In the genomic region with DNA sequence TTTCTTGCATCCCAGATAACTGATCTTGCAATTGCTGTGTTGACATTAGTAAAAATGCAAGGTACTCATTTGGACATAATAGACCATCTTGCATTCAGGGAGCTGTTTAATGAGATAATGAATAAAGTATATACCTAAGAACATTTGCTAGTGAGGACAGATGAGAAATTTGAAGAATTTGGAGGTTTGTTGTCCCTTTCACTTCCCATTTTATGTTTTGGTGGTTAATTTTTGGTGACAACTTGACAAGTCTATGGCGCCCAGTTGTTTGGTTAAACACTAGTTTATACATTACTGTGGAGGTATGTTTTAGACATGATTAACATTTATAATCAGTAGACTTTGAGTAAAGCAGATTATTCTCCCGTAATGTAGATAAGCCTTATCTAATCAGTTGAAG, we compare ENCODE assay signal across 21 cellular contexts.
DNase-seq lines count a peak whose midpoint lies in the region; ATAC-seq and TF ChIP-seq lines count a peak whose summit lies in the region.
"Had no signal": no experiment of that assay in that cellular context is flagged by ENCODE, and none has a peak within 500 bp of the region (broad histone marks: within the 10 kb centered on the region; RNA-seq: fewer than 3 reads in every experiment).

No MANE protein-coding gene starts in this region.

- H3K4me3 ChIP-seq in GM12865 (ENCODE audit: low read depth, low read length) = no peak overlapping the region
- H3K4me3 ChIP-seq: SJCRH30 had no signal

- H3K4me3 Mint-ChIP-seq in activated CD4-positive, alpha-beta memory T cell treated with anti-CD3 and anti-CD28 coated beads for 36 hours = no peak overlapping the region
- H3K4me3 Mint-ChIP-seq: CD8-positive, alpha-beta memory T cell had no signal

- CTCF ChIA-PET in activated CD4-positive, alpha-beta memory T cell treated with anti-CD3 and anti-CD28 coated beads for 36 hours (lab: Charles Lee) = interaction anchor here (0.5 kb wide), 1 partner anchor 542 kb away, joined by 3 read pairs; no protein-coding TSS in a partner anchor

- peaks cover 1% of the 10 kb centered on the region for H3K27me3 Mint-ChIP-seq in activated CD4-positive, alpha-beta memory T cell treated with anti-CD3 and anti-CD28 coated beads for 36 hours

- POLR2A ChIA-PET in activated CD4-positive, alpha-beta memory T cell treated with anti-CD3 and anti-CD28 coated beads for 36 hours (lab: Charles Lee) = no interaction called here

- intact Hi-C loops in activated CD4-positive, alpha-beta memory T cell treated with anti-CD3 and anti-CD28 coated beads for 36 hours (cut with micrococcal nuclease) = no loop called here

- ATAC-seq in GM18867 (IDR thresholded peaks at IDR 0.05; ENCODE audit: unreplicated experiment) (peak; percentile 68), HG02938 (IDR thresholded peaks at IDR 0.05; ENCODE audit: unreplicated experiment) (peak; percentile 77), HG03571 (IDR thresholded peaks at IDR 0.05; ENCODE audit: unreplicated experiment) (peak; percentile 44), GM21737 (IDR thresholded peaks at IDR 0.05; ENCODE audit: unreplicated experiment) (no peak), GM18868 (IDR thresholded peaks at IDR 0.05; ENCODE audit: unreplicated experiment) (no peak)

- H3K36me3 Mint-ChIP-seq in activated CD4-positive, alpha-beta memory T cell treated with anti-CD3 and anti-CD28 coated beads for 36 hours = no peaks in the 10 kb centered on the region
- H3K36me3 Mint-ChIP-seq: CD8-positive, alpha-beta memory T cell had no signal

- no peaks in the 10 kb centered on the region for H3K9me3 Mint-ChIP-seq in activated CD4-positive, alpha-beta memory T cell treated with anti-CD3 and anti-CD28 coated beads for 36 hours

- TF ChIP-seq CTCF in GM12865 (IDR thresholded peaks at IDR 0.05; ENCODE audit: insufficient read depth, low read depth, low read length, missing control alignments) = no peak

- H3K27ac Mint-ChIP-seq in activated CD4-positive, alpha-beta memory T cell treated with anti-CD3 and anti-CD28 coated beads for 36 hours = no peak overlapping the region
- H3K27ac Mint-ChIP-seq: CD8-positive, alpha-beta memory T cell had no signal

- no peaks in the 10 kb centered on the region for H3K4me1 Mint-ChIP-seq in activated CD4-positive, alpha-beta memory T cell treated with anti-CD3 and anti-CD28 coated beads for 36 hours (ENCODE audit: low read depth)
- H3K4me1 Mint-ChIP-seq: CD8-positive, alpha-beta memory T cell had no signal

- DNase-seq in GM12865 (ENCODE audit: low read depth) = peak; percentile 12
- DNase-seq in activated CD4-positive, alpha-beta memory T cell treated with anti-CD3 and anti-CD28 coated beads for 36 hours = no peak
- DNase-seq in inferior parietal cortex (ENCODE audit: extremely low spot score) = no peak
- DNase-seq: Calu3; CD8-positive, alpha-beta memory T cell; DMS153; Kasumi-1; NCI-H1092; NCI-H1436; NCI-H1930; NCI-H226; NCI-H510A treated with DMSO at 0.1 percent for 48 hours; NCI-H748 treated with DMSO at 0.1 percent for 48 hours; OCI-M1; SJCRH30; T-helper 1 cell had no signal

Comparison
In these comparisons a context has a peak if more than half of its experiments do, and no peak if none do; other contexts are left out.
1. ATAC-seq: peak in GM18867 (single experiment), HG02938 (single experiment) and HG03571 (single experiment); none in GM21737 (single experiment) and GM18868 (single experiment).